In the genomic region with DNA sequence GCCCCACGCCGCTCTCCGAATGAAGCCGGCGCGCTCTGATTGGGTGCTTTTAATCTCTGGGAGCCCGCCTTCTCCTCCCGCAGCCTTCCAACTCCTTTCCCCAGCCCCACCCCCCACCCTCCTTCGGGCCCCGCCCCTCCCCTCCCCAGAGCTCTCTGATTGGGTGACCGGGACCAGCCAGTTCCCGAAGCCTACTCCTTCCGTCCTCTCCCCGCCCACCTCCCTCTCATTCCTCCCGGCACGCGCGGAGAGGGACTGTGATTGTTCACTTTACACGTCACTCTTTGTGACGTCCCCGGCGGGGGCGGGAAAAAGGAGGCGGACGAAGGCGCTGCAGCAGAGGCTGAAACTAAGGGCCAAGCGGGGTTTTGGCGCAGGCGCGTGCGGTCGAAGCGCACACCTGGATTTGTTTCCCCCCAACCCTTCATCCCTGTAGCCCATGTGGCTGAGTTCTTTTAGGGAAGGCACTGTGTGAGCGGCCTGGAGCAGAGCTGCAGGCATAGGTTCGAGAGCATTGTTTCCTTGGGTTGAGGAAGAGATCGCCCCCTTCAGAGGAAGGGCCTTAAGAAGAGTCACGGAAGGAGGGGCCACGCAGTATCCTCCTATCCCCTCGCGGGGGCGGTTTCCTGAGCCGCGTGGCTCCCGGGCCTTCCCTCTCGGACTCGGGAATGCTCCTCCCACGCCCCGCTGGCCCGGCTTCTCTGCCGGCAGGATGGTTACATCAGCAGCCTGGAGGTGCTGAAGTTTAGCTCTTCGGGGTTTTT, we compare ENCODE assay signal across 1 cellular context.
TF ChIP-seq lines count a peak whose summit lies in the region.

A gene (minus strand): TSS at position 21 of the 764 bp plus-strand sequence. CDS start 361 bp downstream, outside the sequence.

TF ChIP-seq in HepG2, 621 proteins besides CTCF, POLR2A, EP300 and RAD21 (continued from another document and continues in another):
- TF ChIP-seq, protein P1, sequence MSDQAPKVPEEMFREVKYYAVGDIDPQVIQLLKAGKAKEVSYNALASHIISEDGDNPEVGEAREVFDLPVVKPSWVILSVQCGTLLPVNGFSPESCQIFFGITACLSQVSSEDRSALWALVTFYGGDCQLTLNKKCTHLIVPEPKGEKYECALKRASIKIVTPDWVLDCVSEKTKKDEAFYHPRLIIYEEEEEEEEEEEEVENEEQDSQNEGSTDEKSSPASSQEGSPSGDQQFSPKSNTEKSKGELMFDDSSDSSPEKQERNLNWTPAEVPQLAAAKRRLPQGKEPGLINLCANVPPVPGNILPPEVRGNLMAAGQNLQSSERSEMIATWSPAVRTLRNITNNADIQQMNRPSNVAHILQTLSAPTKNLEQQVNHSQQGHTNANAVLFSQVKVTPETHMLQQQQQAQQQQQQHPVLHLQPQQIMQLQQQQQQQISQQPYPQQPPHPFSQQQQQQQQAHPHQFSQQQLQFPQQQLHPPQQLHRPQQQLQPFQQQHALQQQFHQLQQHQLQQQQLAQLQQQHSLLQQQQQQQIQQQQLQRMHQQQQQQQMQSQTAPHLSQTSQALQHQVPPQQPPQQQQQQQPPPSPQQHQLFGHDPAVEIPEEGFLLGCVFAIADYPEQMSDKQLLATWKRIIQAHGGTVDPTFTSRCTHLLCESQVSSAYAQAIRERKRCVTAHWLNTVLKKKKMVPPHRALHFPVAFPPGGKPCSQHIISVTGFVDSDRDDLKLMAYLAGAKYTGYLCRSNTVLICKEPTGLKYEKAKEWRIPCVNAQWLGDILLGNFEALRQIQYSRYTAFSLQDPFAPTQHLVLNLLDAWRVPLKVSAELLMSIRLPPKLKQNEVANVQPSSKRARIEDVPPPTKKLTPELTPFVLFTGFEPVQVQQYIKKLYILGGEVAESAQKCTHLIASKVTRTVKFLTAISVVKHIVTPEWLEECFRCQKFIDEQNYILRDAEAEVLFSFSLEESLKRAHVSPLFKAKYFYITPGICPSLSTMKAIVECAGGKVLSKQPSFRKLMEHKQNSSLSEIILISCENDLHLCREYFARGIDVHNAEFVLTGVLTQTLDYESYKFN (CRISPR knock-in tag; conservative IDR thresholded peaks at IDR 0.05), result peak; percentile 54
- no peak for TF ChIP-seq SRF (IDR thresholded peaks at IDR 0.05; ENCODE audit: low read depth, low read length)
- TF ChIP-seq, protein P2, sequence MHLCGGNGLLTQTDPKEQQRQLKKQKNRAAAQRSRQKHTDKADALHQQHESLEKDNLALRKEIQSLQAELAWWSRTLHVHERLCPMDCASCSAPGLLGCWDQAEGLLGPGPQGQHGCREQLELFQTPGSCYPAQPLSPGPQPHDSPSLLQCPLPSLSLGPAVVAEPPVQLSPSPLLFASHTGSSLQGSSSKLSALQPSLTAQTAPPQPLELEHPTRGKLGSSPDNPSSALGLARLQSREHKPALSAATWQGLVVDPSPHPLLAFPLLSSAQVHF (CRISPR knock-in tag; IDR thresholded peaks at IDR 0.05), result no peak
- no peak for TF ChIP-seq MZF1 (CRISPR knock-in tag; IDR thresholded peaks at IDR 0.05; ENCODE audit: borderline replicate concordance)
- TF ChIP-seq, protein P3, sequence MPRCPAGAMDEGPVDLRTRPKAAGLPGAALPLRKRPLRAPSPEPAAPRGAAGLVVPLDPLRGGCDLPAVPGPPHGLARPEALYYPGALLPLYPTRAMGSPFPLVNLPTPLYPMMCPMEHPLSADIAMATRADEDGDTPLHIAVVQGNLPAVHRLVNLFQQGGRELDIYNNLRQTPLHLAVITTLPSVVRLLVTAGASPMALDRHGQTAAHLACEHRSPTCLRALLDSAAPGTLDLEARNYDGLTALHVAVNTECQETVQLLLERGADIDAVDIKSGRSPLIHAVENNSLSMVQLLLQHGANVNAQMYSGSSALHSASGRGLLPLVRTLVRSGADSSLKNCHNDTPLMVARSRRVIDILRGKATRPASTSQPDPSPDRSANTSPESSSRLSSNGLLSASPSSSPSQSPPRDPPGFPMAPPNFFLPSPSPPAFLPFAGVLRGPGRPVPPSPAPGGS (CRISPR knock-in tag; IDR thresholded peaks at IDR 0.05), result peak; percentile 85
- TF ChIP-seq, protein P4, sequence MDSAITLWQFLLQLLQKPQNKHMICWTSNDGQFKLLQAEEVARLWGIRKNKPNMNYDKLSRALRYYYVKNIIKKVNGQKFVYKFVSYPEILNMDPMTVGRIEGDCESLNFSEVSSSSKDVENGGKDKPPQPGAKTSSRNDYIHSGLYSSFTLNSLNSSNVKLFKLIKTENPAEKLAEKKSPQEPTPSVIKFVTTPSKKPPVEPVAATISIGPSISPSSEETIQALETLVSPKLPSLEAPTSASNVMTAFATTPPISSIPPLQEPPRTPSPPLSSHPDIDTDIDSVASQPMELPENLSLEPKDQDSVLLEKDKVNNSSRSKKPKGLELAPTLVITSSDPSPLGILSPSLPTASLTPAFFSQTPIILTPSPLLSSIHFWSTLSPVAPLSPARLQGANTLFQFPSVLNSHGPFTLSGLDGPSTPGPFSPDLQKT (CRISPR knock-in tag; IDR thresholded peaks at IDR 0.05; ENCODE audit: borderline replicate concordance), result no peak
- peak; percentile 19; the same call in 1 of the 2 replicates for TF ChIP-seq ZNF143 (CRISPR knock-in tag; IDR thresholded peaks at IDR 0.05)
- peak; percentile 32; the same call in 1 of the 2 replicates for TF ChIP-seq NCOR1 (IDR thresholded peaks at IDR 0.05; ENCODE audit: borderline replicate concordance, low read length)
- TF ChIP-seq ZFAT (CRISPR knock-in tag; conservative IDR thresholded peaks at IDR 0.05), result no peak
- TF ChIP-seq, protein P5, sequence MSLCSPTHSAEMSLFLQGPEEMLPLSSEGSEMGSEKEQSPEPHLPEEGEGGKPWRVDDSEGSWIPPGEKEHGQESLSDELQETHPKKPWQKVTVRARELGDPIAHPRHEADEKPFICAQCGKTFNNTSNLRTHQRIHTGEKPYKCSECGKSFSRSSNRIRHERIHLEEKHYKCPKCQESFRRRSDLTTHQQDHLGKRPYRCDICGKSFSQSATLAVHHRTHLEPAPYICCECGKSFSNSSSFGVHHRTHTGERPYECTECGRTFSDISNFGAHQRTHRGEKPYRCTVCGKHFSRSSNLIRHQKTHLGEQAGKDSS (CRISPR knock-in tag; IDR thresholded peaks at IDR 0.05; ENCODE audit: borderline replicate concordance, low read depth), result no peak; the same call in 1 of the 2 replicates
- no peak for TF ChIP-seq PAX8 (CRISPR knock-in tag; IDR thresholded peaks at IDR 0.05; ENCODE audit: borderline replicate concordance)
- peak; percentile 30; the same call in 1 of the 2 replicates for TF ChIP-seq ZNF841 (CRISPR knock-in tag; IDR thresholded peaks at IDR 0.05; ENCODE audit: borderline replicate concordance)
- TF ChIP-seq, protein P6, sequence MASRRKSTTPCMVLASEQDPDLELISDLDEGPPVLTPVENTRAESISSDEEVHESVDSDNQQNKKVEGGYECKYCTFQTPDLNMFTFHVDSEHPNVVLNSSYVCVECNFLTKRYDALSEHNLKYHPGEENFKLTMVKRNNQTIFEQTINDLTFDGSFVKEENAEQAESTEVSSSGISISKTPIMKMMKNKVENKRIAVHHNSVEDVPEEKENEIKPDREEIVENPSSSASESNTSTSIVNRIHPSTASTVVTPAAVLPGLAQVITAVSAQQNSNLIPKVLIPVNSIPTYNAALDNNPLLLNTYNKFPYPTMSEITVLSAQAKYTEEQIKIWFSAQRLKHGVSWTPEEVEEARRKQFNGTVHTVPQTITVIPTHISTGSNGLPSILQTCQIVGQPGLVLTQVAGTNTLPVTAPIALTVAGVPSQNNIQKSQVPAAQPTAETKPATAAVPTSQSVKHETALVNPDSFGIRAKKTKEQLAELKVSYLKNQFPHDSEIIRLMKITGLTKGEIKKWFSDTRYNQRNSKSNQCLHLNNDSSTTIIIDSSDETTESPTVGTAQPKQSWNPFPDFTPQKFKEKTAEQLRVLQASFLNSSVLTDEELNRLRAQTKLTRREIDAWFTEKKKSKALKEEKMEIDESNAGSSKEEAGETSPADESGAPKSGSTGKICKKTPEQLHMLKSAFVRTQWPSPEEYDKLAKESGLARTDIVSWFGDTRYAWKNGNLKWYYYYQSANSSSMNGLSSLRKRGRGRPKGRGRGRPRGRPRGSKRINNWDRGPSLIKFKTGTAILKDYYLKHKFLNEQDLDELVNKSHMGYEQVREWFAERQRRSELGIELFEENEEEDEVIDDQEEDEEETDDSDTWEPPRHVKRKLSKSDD (CRISPR knock-in tag; IDR thresholded peaks at IDR 0.05; ENCODE audit: low read depth), result no peak; the same call in 1 of the 2 replicates
- TF ChIP-seq MIER2 (CRISPR knock-in tag; IDR thresholded peaks at IDR 0.05), result 0 out of 2 replicates have a peak, but pooled peaks have one; percentile 33
- TF ChIP-seq ZNF225 (CRISPR knock-in tag; IDR thresholded peaks at IDR 0.05), result no peak; the same call in 1 of the 2 replicates
- TF ChIP-seq ZNF12 (CRISPR knock-in tag; IDR thresholded peaks at IDR 0.05), result no peak
- peak; percentile 89; the same call in 1 of the 2 replicates for TF ChIP-seq ZNF333 (CRISPR knock-in tag; IDR thresholded peaks at IDR 0.05; ENCODE audit: borderline replicate concordance)
- TF ChIP-seq KDM3A (CRISPR knock-in tag; IDR thresholded peaks at IDR 0.05; ENCODE audit: low read depth), result no peak
- TF ChIP-seq BHLHE40 (IDR thresholded peaks at IDR 0.05; ENCODE audit: low read length), result peak; percentile 91
- 0 out of 2 replicates have a peak, but pooled peaks have one; percentile 45 for TF ChIP-seq ZNF558 (CRISPR knock-in tag; IDR thresholded peaks at IDR 0.05; ENCODE audit: borderline replicate concordance)
- 0 out of 2 replicates have a peak, but pooled peaks have one; percentile 37 for TF ChIP-seq MTA1 (CRISPR knock-in tag; IDR thresholded peaks at IDR 0.05; ENCODE audit: borderline replicate concordance)
- TF ChIP-seq ZSCAN22 (CRISPR knock-in tag; IDR thresholded peaks at IDR 0.05), result no peak
- TF ChIP-seq SMAD1 (CRISPR knock-in tag; IDR thresholded peaks at IDR 0.05; ENCODE audit: borderline replicate concordance, low read depth), result peak; percentile 35; the same call in 1 of the 2 replicates
- TF ChIP-seq ZNF709 (CRISPR knock-in tag; IDR thresholded peaks at IDR 0.05), result peak; percentile 92; the same call in 1 of the 2 replicates
- TF ChIP-seq TAF15 (IDR thresholded peaks at IDR 0.05; ENCODE audit: low read depth, low read length, poor library complexity, severe bottlenecking), result no peak
- TF ChIP-seq KMT2A (CRISPR knock-in tag; IDR thresholded peaks at IDR 0.05), result 0 out of 2 replicates have a peak, but pooled peaks have one; percentile 27
- 0 out of 2 replicates have a peak, but pooled peaks have one; percentile 28 for TF ChIP-seq HOXA9 (CRISPR knock-in tag; IDR thresholded peaks at IDR 0.05; ENCODE audit: borderline replicate concordance)
- no peak for TF ChIP-seq ATF7 (IDR thresholded peaks at IDR 0.05)
- 0 out of 2 replicates have a peak, but pooled peaks have one; percentile 55 for TF ChIP-seq ATF7 (CRISPR knock-in tag; IDR thresholded peaks at IDR 0.05)
- peak; percentile 99 for TF ChIP-seq RNF2 (conservative IDR thresholded peaks at IDR 0.05; ENCODE audit: low read depth)
- TF ChIP-seq ZNF547 (CRISPR knock-in tag; IDR thresholded peaks at IDR 0.05), result peak; percentile 73
- TF ChIP-seq KLF6 (CRISPR knock-in tag; IDR thresholded peaks at IDR 0.05), result peak; percentile 80; the same call in 1 of the 2 replicates
- TF ChIP-seq ZFP82 (CRISPR knock-in tag; IDR thresholded peaks at IDR 0.05; ENCODE audit: borderline replicate concordance), result 0 out of 2 replicates have a peak, but pooled peaks have one; percentile 43
- 0 out of 2 replicates have a peak, but pooled peaks have one; percentile 65 for TF ChIP-seq ZNF253 (CRISPR knock-in tag; IDR thresholded peaks at IDR 0.05; ENCODE audit: borderline replicate concordance)
- TF ChIP-seq, protein P7, sequence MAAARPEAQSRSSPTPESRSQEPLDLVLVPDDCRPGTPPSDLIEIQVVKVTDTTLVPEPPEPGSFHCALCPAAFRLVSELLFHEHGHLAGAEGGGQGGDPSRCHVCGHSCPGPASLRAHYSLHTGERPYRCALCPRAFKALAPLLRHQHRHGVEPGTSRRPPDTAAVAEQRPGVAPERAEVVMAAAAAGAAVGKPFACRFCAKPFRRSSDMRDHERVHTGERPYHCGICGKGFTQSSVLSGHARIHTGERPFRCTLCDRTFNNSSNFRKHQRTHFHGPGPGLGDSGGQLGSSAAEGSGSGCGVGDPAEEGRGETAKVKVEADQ (CRISPR knock-in tag; IDR thresholded peaks at IDR 0.05; ENCODE audit: borderline replicate concordance), result peak; percentile 45; the same call in 1 of the 2 replicates
- TF ChIP-seq NFYB (CRISPR knock-in tag; IDR thresholded peaks at IDR 0.05), result peak; percentile 86
- TF ChIP-seq, protein P8, sequence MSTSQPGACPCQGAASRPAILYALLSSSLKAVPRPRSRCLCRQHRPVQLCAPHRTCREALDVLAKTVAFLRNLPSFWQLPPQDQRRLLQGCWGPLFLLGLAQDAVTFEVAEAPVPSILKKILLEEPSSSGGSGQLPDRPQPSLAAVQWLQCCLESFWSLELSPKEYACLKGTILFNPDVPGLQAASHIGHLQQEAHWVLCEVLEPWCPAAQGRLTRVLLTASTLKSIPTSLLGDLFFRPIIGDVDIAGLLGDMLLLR (CRISPR knock-in tag; IDR thresholded peaks at IDR 0.05), result peak; percentile 76; the same call in 1 of the 2 replicates
- no peak for TF ChIP-seq ZSCAN12 (CRISPR knock-in tag; IDR thresholded peaks at IDR 0.05)
- peak; percentile 38; the same call in 1 of the 2 replicates for TF ChIP-seq ZNF543 (CRISPR knock-in tag; IDR thresholded peaks at IDR 0.05)
- peak; percentile 75 for TF ChIP-seq ZNF883 (CRISPR knock-in tag; IDR thresholded peaks at IDR 0.05; ENCODE audit: not compliant biosample characterization)
- peak; percentile 73; the same call in 1 of the 2 replicates for TF ChIP-seq MAZ (IDR thresholded peaks at IDR 0.05; ENCODE audit: borderline replicate concordance, low read depth, low read length)
- TF ChIP-seq MAZ (CRISPR knock-in tag; IDR thresholded peaks at IDR 0.05; ENCODE audit: low read depth), result peak; percentile 79
- no peak for TF ChIP-seq SOX6 (IDR thresholded peaks at IDR 0.05)
- TF ChIP-seq SOX6 (CRISPR knock-in tag; IDR thresholded peaks at IDR 0.05), result peak; percentile 77
- TF ChIP-seq, protein P9, sequence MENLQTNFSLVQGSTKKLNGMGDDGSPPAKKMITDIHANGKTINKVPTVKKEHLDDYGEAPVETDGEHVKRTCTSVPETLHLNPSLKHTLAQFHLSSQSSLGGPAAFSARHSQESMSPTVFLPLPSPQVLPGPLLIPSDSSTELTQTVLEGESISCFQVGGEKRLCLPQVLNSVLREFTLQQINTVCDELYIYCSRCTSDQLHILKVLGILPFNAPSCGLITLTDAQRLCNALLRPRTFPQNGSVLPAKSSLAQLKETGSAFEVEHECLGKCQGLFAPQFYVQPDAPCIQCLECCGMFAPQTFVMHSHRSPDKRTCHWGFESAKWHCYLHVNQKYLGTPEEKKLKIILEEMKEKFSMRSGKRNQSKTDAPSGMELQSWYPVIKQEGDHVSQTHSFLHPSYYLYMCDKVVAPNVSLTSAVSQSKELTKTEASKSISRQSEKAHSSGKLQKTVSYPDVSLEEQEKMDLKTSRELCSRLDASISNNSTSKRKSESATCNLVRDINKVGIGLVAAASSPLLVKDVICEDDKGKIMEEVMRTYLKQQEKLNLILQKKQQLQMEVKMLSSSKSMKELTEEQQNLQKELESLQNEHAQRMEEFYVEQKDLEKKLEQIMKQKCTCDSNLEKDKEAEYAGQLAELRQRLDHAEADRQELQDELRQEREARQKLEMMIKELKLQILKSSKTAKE (CRISPR knock-in tag; IDR thresholded peaks at IDR 0.05; ENCODE audit: borderline replicate concordance), result no peak
- TF ChIP-seq GABPA (IDR thresholded peaks at IDR 0.05; ENCODE audit: low read depth, low read length), result peak; percentile 39; the same call in 1 of the 2 replicates
- TF ChIP-seq GABPA (CRISPR knock-in tag; IDR thresholded peaks at IDR 0.05; ENCODE audit: low read depth), result peak; percentile 72
